In the genomic region with DNA sequence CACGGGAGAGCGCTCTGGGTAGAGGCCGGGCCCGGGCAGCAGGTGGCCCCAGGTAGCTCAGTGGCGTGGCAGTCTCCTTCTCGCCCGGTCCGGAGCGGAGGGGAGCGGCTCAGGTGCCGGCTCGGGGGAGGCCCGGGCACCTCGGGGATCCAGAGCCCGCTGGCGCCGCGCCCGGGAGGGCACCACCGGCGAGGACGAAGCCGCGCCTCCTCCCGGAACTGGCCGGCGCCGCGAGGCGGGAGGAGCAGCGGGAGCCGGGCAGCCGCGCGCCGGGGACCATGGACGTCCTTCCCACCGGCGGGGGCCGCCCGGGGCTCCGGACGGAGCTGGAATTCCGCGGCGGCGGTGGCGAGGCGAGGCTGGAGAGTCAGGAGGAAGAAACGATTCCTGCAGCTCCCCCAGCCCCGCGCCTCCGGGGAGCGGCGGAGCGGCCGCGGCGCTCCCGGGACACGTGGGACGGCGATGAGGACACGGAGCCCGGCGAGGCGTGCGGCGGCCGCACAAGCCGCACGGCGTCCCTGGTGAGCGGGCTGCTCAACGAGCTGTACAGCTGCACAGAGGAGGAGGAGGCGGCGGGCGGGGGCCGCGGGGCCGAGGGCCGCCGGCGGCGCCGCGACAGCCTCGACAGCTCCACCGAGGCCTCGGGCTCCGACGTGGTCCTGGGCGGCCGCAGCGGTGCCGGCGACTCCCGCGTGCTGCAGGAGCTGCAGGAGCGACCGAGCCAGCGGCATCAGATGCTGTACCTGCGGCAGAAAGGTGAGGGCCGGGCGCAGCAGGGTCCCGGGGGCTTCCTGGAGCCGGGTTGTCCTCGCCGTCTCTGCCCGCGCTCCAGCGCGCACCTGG, we compare ENCODE assay signal across 8 cellular contexts. TPM values are rescaled to one million over a fixed set of nuclear protein-coding genes. Genes with fewer than 3 reads are reported as not detected.
A peak's percentile ranks its signal among the peaks of the same experiment; 100 is the strongest.
DNase-seq lines count a peak whose midpoint lies in the region; ATAC-seq, FAIRE-seq and TF ChIP-seq lines count a peak whose summit lies in the region.

No MANE protein-coding gene starts in this region.

- peak overlapping the region; percentile 93 to 95 (median 94) for H3K27ac ChIP-seq in body of pancreas
- H3K27ac ChIP-seq in keratinocyte (ENCODE audit: control insufficient read depth, insufficient read depth, low read length): no peak overlapping the region

- WGBS in body of pancreas, 2 donors: 1 to 4% methylated on average over 10 to 60 of the region's 113 CpGs

- TF ChIP-seq CTCF in HFF-Myc (IDR thresholded peaks at IDR 0.05; ENCODE audit: low read depth, low read length, missing control alignments): no peak
- peak in 4 of 7 experiments; percentile 23 to 41 (median 25) for TF ChIP-seq CTCF in body of pancreas (IDR thresholded peaks at IDR 0.05)
- TF ChIP-seq CTCF in keratinocyte (optimal IDR thresholded peaks at IDR 0.05 in 1 of 3, IDR thresholded peaks at IDR 0.05 in 1 of 3, conservative IDR thresholded peaks at IDR 0.05 in 1 of 3; ENCODE audit: extremely low read depth in 1 of 3, insufficient read depth in 2 of 3, low read length in 3 of 3): peak in 1 of 3 experiments; percentile 30

- H3K27me3 ChIP-seq in NT2/D1 (ENCODE audit: insufficient read depth, insufficient read length): peaks cover 60% of the 10 kb centered on the region
- no peaks in the 10 kb centered on the region for H3K27me3 ChIP-seq in body of pancreas
- H3K27me3 ChIP-seq in keratinocyte (ENCODE audit: control insufficient read depth, extremely low read depth, insufficient read depth, low read length): peaks cover 44% of the 10 kb centered on the region

- intact Hi-C loops in body of pancreas (cut with DNase I): no loop called here

- peak; percentile 86 to 92 (median 90) for TF ChIP-seq POLR2A in body of pancreas (IDR thresholded peaks at IDR 0.05)

- dilution Hi-C loops in keratinocyte (cut with MboI; ENCODE audit: extremely low pct_ligation_motif_present, low sequenced_read_pairs): no loop called here

- no peaks in the 10 kb centered on the region for H4K20me1 ChIP-seq in keratinocyte (ENCODE audit: control insufficient read depth, extremely low read depth, insufficient read depth, low read length)

- H3K36me3 ChIP-seq in NT2/D1 (ENCODE audit: insufficient read depth, insufficient read length, low read length) (no peaks in the 10 kb centered on the region), body of pancreas (replicated peaks in 1 of 2; ENCODE audit: insufficient read depth in 1 of 2, low read depth in 2 of 2) (no peaks in the 10 kb centered on the region), keratinocyte (ENCODE audit: control insufficient read depth in 2 of 2, extremely low read depth in 1 of 2, insufficient read depth in 2 of 2, low read length in 2 of 2) (no peaks in the 10 kb centered on the region)

- no peaks in the 10 kb centered on the region for H3K9me1 ChIP-seq in keratinocyte (ENCODE audit: control insufficient read depth, extremely low read depth, insufficient read depth, low read length)

- FAIRE-seq in keratinocyte (lab: Jason Lieb, UNC): no peak

- H2AFZ ChIP-seq in keratinocyte (ENCODE audit: control insufficient read depth, low read length): peak overlapping the region; percentile 12

- DNase-seq in DMS53 treated with DMSO at 0.1 percent for 48 hours (lab: John Stamatoyannopoulos, UW; ENCODE audit: unreplicated experiment) (peak; percentile 67), HFF-Myc (ENCODE audit: extremely low read depth, low read depth) (no peak), NT2/D1 (ENCODE audit: low read depth, low spot score) (no peak), body of pancreas (peak; percentile 87 to 91 (median 88)), keratinocyte (ENCODE audit: low read depth, low spot score) (no peak), NCI-H2171 treated with DMSO at 0.1 percent for 48 hours (lab: John Stamatoyannopoulos, UW) (no peak)
- DNase-seq in stimulated activated CD4-positive, alpha-beta T cell treated with anti-CD3 and anti-CD28 coated beads, Interleukin-15, amount 100 ng/mL, for 24 hours: peak; percentile 32

- H3K4me1 ChIP-seq in NT2/D1 (ENCODE audit: insufficient read depth, insufficient read length): no peaks in the 10 kb centered on the region
- H3K4me1 ChIP-seq in body of pancreas: peaks cover 13% of the 10 kb centered on the region
- H3K4me1 ChIP-seq in keratinocyte (ENCODE audit: control insufficient read depth, extremely low read depth, insufficient read depth, low read length): peaks cover 4% of the 10 kb centered on the region

- ATAC-seq in body of pancreas (peak; percentile 85), HG02623 (IDR thresholded peaks at IDR 0.05; ENCODE audit: unreplicated experiment) (no peak)

- peak overlapping the region; percentile 76 for H3K4me2 ChIP-seq in keratinocyte (ENCODE audit: control insufficient read depth, extremely low read depth, insufficient read depth, low read depth, low read length)

- H3K9ac ChIP-seq in NT2/D1 (ENCODE audit: insufficient read length, low read depth): peak overlapping the region; percentile 66
- peak overlapping the region; percentile 28 for H3K9ac ChIP-seq in keratinocyte (ENCODE audit: control insufficient read depth, extremely low read depth, insufficient read depth, low read length)

- H3K4me3 ChIP-seq in HFF-Myc (replicated peaks; ENCODE audit: low read depth, low read length) (0 out of 2 replicates have a peak overlapping the region, but pooled peaks have one; percentile 9), NT2/D1 (ENCODE audit: insufficient read length, low read depth) (peak overlapping the region; percentile 53), body of pancreas (peak overlapping the region; percentile 43 to 66), keratinocyte (ENCODE audit: control insufficient read depth in 2 of 3, extremely low read depth in 1 of 3, insufficient read depth in 2 of 3, low read depth in 1 of 3, low read length in 3 of 3) (peak overlapping the region; percentile 37 to 65 (median 54))

- H3K9me3 ChIP-seq in NT2/D1 (ENCODE audit: insufficient read depth, low read length): 0 out of 2 replicates have a peak, but pooled peaks cover 6% of the 10 kb centered on the region
- no peaks in the 10 kb centered on the region for H3K9me3 ChIP-seq in body of pancreas
- peaks cover 1% of the 10 kb centered on the region for H3K9me3 ChIP-seq in keratinocyte (ENCODE audit: control insufficient read depth, low read depth, low read length)

- no peaks in the 10 kb centered on the region for H3K79me2 ChIP-seq in keratinocyte (ENCODE audit: control insufficient read depth, insufficient read depth, low read length)

RNA-seq across cellular contexts. Expression of gene GNS, which starts 21.5 kb away (rescaled TPM):
- total RNA-seq in body of pancreas: 10 to 100 TPM; 29.3 to 43.1 TPM
- 48.4 to 57.8 TPM (median 57.8 TPM) in 3 replicates for polyA plus RNA-seq in keratinocyte
- 24.8 TPM for polyA plus RNA-seq in keratinocyte (2011; ENCODE audit: low read depth)
- 17.0 and 27.9 TPM in 2 replicates for polyA plus RNA-seq in keratinocyte (2011; cell fraction: cytosol; rRNA removed)
- polyA plus RNA-seq in keratinocyte (2011; cell fraction: nucleus; rRNA removed): 96.5 and 103 TPM in 2 replicates
- 29.7 and 35.6 TPM in 2 replicates for polyA plus RNA-seq in keratinocyte (2012; ENCODE audit: low replicate concordance)
- 55.7 to 119 TPM (median 116 TPM) in 3 replicates for polyA minus RNA-seq in keratinocyte
- 47.4 TPM for polyA minus RNA-seq in keratinocyte (2011; cell fraction: cytosol; rRNA and poly(A)+ RNA removed)
- polyA minus RNA-seq in keratinocyte (2011; cell fraction: nucleus; rRNA and poly(A)+ RNA removed): 127 and 260 TPM in 2 replicates

RNA-seq across cellular contexts. Expression of gene TBC1D30, which starts 43.7 kb away (rescaled TPM):
- 10 to 100 TPM; 68.7 to 91.0 TPM for total RNA-seq in body of pancreas
- polyA plus RNA-seq in keratinocyte: 0.41 to 0.54 TPM (median 0.50 TPM) in 3 replicates
- 1.1 TPM for polyA plus RNA-seq in keratinocyte (2011; ENCODE audit: low read depth)
- 0.42 and 0.55 TPM in 2 replicates for polyA plus RNA-seq in keratinocyte (2011; cell fraction: cytosol; rRNA removed)
- polyA plus RNA-seq in keratinocyte (2011; cell fraction: nucleus; rRNA removed): 0.56 and 0.69 TPM in 2 replicates
- polyA plus RNA-seq in keratinocyte (2012; ENCODE audit: low replicate concordance): 0.47 and 0.58 TPM in 2 replicates
- polyA minus RNA-seq in keratinocyte: 1.0 to 1.6 TPM in 2 of 3 replicates, not detected in the other
- 0.38 TPM for polyA minus RNA-seq in keratinocyte (2011; cell fraction: cytosol; rRNA and poly(A)+ RNA removed)
- polyA minus RNA-seq in keratinocyte (2011; cell fraction: nucleus; rRNA and poly(A)+ RNA removed): 0.74 and 1.2 TPM in 2 replicates

Comparison
In these comparisons a context has a peak if more than half of its experiments do, and no peak if none do; other contexts are left out.
1. DNase-seq: peak in DMS53 treated with DMSO at 0.1 percent for 48 hours (single experiment), body of pancreas (4 of 4) and stimulated activated CD4-positive, alpha-beta T cell treated with anti-CD3 and anti-CD28 coated beads, Interleukin-15, amount 100 ng/mL, for 24 hours (single experiment); none in HFF-Myc (single experiment), NT2/D1 (single experiment), keratinocyte (single experiment) and NCI-H2171 treated with DMSO at 0.1 percent for 48 hours (single experiment).
2. Peak in every context shown above with its lines, with median percentiles within 50 percentile points of each other: H3K4me3 ChIP-seq.